ENCODE assay signal across 8 cellular contexts in the genomic region with DNA sequence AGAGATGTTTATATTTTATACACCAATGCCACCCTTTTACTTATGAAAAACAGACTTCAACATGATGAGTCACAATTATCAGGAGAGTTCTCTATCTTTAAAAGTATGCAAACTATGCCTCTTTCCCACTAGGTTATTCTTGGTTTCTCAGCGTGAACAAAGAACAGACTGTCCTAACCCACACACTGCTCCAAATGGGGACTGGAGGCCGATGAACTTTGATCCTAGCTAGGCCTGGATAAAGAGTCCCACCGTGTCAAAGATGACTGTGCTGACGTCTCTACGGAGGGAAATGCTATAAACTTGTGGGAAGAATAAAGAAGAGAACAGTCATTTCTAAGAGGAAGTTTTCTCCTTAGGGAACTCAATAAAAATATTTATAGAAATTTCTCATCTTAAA.
DNase-seq lines count a peak whose midpoint lies in the region; ATAC-seq and TF ChIP-seq lines count a peak whose summit lies in the region.

No MANE protein-coding gene starts in this region.

- intact Hi-C loops in sciatic nerve (cut with DNase I), result no loop called here

- POLR2A ChIA-PET in RWPE1 (lab: Yijun Ruan, JAX; ENCODE audit: low non-redundant PET), result no interaction called here

- DNase-seq in RWPE1 (ENCODE audit: low spot score) (peak; percentile 42), glomerular visceral epithelial cell (ENCODE audit: extremely low spot score) (peak; percentile 63), sciatic nerve (ENCODE audit: low spot score) (peak; percentile 72), Kasumi-1 (lab: John Stamatoyannopoulos, UW) (no peak)
- DNase-seq in stimulated activated CD4-positive, alpha-beta T cell treated with anti-CD3 and anti-CD28 coated beads, Interleukin-15, amount 100 ng/mL, for 24 hours, result no peak

- ATAC-seq in GM21529 (IDR thresholded peaks at IDR 0.05; ENCODE audit: unreplicated experiment) (peak; percentile 74), sciatic nerve (peak; percentile 99), GM19395 (IDR thresholded peaks at IDR 0.05; ENCODE audit: unreplicated experiment) (no peak), HG03045 (IDR thresholded peaks at IDR 0.05; ENCODE audit: unreplicated experiment) (no peak)

- CTCF ChIA-PET in RWPE1 (lab: Yijun Ruan, JAX), result no interaction called here

- H3K27ac ChIP-seq in RWPE1, result no peak overlapping the region

- no peak for TF ChIP-seq CTCF in RWPE1 (conservative IDR thresholded peaks at IDR 0.05; ENCODE audit: low read depth)

Comparison
In these comparisons a context has a peak if more than half of its experiments do, and no peak if none do; other contexts are left out.
1. ATAC-seq: peak in GM21529 (single experiment) and sciatic nerve (single experiment); none in GM19395 (single experiment) and HG03045 (single experiment).
2. DNase-seq: peak in RWPE1 (single experiment), glomerular visceral epithelial cell (single experiment) and sciatic nerve (single experiment); none in Kasumi-1 (0 of 2) and stimulated activated CD4-positive, alpha-beta T cell treated with anti-CD3 and anti-CD28 coated beads, Interleukin-15, amount 100 ng/mL, for 24 hours (single experiment).